Comparison of ENCODE assay signal across 13 cellular contexts in genomic region chr1:229325401-229325800, GRCh38. TPM values are rescaled to one million over a fixed set of nuclear protein-coding genes. Genes with fewer than 3 reads are reported as not detected.
DNase-seq lines count a peak whose midpoint lies in the region; ATAC-seq and TF ChIP-seq lines count a peak whose summit lies in the region.
"Had no signal": no experiment of that assay in that cellular context is flagged by ENCODE, and none has a peak within 500 bp of the region (broad histone marks: within the 10 kb centered on the region; RNA-seq: fewer than 3 reads in every experiment).

No MANE protein-coding gene starts in this region.

- peak overlapping the region; percentile 52 for H3K27ac ChIP-seq in effector memory CD4-positive, alpha-beta T cell (ENCODE audit: insufficient read depth, low read length, poor library complexity, severe bottlenecking)
- H3K27ac ChIP-seq in upper lobe of right lung, result no peak overlapping the region
- H3K27ac ChIP-seq: GM23248 had no signal

- H3K4me3 ChIP-seq in effector memory CD4-positive, alpha-beta T cell (ENCODE audit: insufficient read depth, low read depth, low read length, poor library complexity, severe bottlenecking), result peak overlapping the region; percentile 6
- no peak overlapping the region for H3K4me3 ChIP-seq in upper lobe of right lung
- H3K4me3 ChIP-seq: GM23248 had no signal

- intact Hi-C loops in upper lobe of right lung (cut with DNase I), result no loop called here

- H3K27me3 Mint-ChIP-seq in activated T-cell treated with anti-CD3 and anti-CD28 coated beads, Interleukin-2, amount 50 U/mL, for 4 hours (ENCODE audit: low read depth), result no peaks in the 10 kb centered on the region
- no peaks in the 10 kb centered on the region for H3K27me3 Mint-ChIP-seq in stimulated activated memory B cell treated with anti-CD40 and anti-IgM and Interleukin-4, amounts not matched to agents 10 μg/mL and 1 μg/mL and 100 μg/mL, for 72 hours

- H3K36me3 Mint-ChIP-seq in activated T-cell treated with anti-CD3 and anti-CD28 coated beads, Interleukin-2, amount 50 U/mL, for 4 hours (ENCODE audit: insufficient read depth), result peaks cover 22% of the 10 kb centered on the region
- peaks cover 26% of the 10 kb centered on the region for H3K36me3 Mint-ChIP-seq in stimulated activated memory B cell treated with anti-CD40 and anti-IgM and Interleukin-4, amounts not matched to agents 10 μg/mL and 1 μg/mL and 100 μg/mL, for 72 hours

- DNase-seq in activated T-cell treated with anti-CD3 and anti-CD28 coated beads, Interleukin-2, amount 50 U/mL, for 4 hours, result no peak
- DNase-seq in activated T-cell treated with anti-CD3 and anti-CD28 coated beads for 4 hours (no peak), NCI-H526 treated with DMSO at 0.1 percent for 48 hours (lab: John Stamatoyannopoulos, UW) (peak; percentile 50), HT-29 (ENCODE audit: low spot score) (no peak), upper lobe of right lung (no peak)
- no peak for DNase-seq in effector memory CD4-positive, alpha-beta T cell
- DNase-seq: anterior cingulate cortex; DMS79; GM23248; nucleus accumbens; stimulated activated CD4-positive, alpha-beta T cell treated with anti-CD3 and anti-CD28 coated beads, Interleukin-4, amount 100 ng/mL, for 24 hours had no signal

- no peaks in the 10 kb centered on the region for H3K27me3 ChIP-seq in effector memory CD4-positive, alpha-beta T cell (replicated peaks; ENCODE audit: control insufficient read depth, insufficient read depth, low read length, poor library complexity, severe bottlenecking)
- no peaks in the 10 kb centered on the region for H3K27me3 ChIP-seq in upper lobe of right lung

- H3K4me1 Mint-ChIP-seq in activated T-cell treated with anti-CD3 and anti-CD28 coated beads, Interleukin-2, amount 50 U/mL, for 4 hours (ENCODE audit: low read depth), result peaks cover 31% of the 10 kb centered on the region
- peaks cover 37% of the 10 kb centered on the region for H3K4me1 Mint-ChIP-seq in stimulated activated memory B cell treated with anti-CD40 and anti-IgM and Interleukin-4, amounts not matched to agents 10 μg/mL and 1 μg/mL and 100 μg/mL, for 72 hours

- H3K27ac Mint-ChIP-seq in stimulated activated memory B cell treated with anti-CD40 and anti-IgM and Interleukin-4, amounts not matched to agents 10 μg/mL and 1 μg/mL and 100 μg/mL, for 72 hours, result peak overlapping the region; percentile 61

- TF ChIP-seq CTCF in upper lobe of right lung (IDR thresholded peaks at IDR 0.05), result no peak

- ATAC-seq in activated T-cell treated with anti-CD3 and anti-CD28 coated beads, Interleukin-2, amount 50 U/mL, for 4 hours, result no peak
- ATAC-seq in stimulated activated memory B cell treated with anti-CD40 and anti-IgM and Interleukin-4, amounts not matched to agents 10 μg/mL and 1 μg/mL and 100 μg/mL, for 72 hours, result no peak
- ATAC-seq in upper lobe of right lung (no peak), GM21723 (IDR thresholded peaks at IDR 0.05; ENCODE audit: unreplicated experiment) (no peak)

- peaks cover 14% of the 10 kb centered on the region for H3K4me1 ChIP-seq in effector memory CD4-positive, alpha-beta T cell (ENCODE audit: control insufficient read depth, insufficient read depth, low read length, poor library complexity, severe bottlenecking)
- H3K4me1 ChIP-seq in upper lobe of right lung, result no peaks in the 10 kb centered on the region

- H3K36me3 ChIP-seq in effector memory CD4-positive, alpha-beta T cell (ENCODE audit: control insufficient read depth, insufficient read depth, low read length), result peaks cover 16% of the 10 kb centered on the region
- H3K36me3 ChIP-seq in upper lobe of right lung, result peaks cover 37% of the 10 kb centered on the region

- H3K4me3 Mint-ChIP-seq in activated T-cell treated with anti-CD3 and anti-CD28 coated beads, Interleukin-2, amount 50 U/mL, for 4 hours, result peak overlapping the region; percentile 27
- H3K4me3 Mint-ChIP-seq in stimulated activated memory B cell treated with anti-CD40 and anti-IgM and Interleukin-4, amounts not matched to agents 10 μg/mL and 1 μg/mL and 100 μg/mL, for 72 hours, result no peak overlapping the region

- no peaks in the 10 kb centered on the region for H3K9me3 ChIP-seq in effector memory CD4-positive, alpha-beta T cell (ENCODE audit: control insufficient read depth, low read length)
- no peaks in the 10 kb centered on the region for H3K9me3 ChIP-seq in upper lobe of right lung

- no peaks in the 10 kb centered on the region for H3K9me3 Mint-ChIP-seq in activated T-cell treated with anti-CD3 and anti-CD28 coated beads, Interleukin-2, amount 50 U/mL, for 4 hours
- no peaks in the 10 kb centered on the region for H3K9me3 Mint-ChIP-seq in stimulated activated memory B cell treated with anti-CD40 and anti-IgM and Interleukin-4, amounts not matched to agents 10 μg/mL and 1 μg/mL and 100 μg/mL, for 72 hours

RNA-seq across cellular contexts. Expression of gene CCSAP, which starts 17.4 kb away (rescaled TPM):
- total RNA-seq in activated T-cell treated with anti-CD3 and anti-CD28 coated beads, Interleukin-2, amount 50 U/mL, for 4 hours, result 1 to 10 TPM; 3.1 to 4.1 (median 3.6) TPM
- 4.3 and 6.6 TPM in 2 replicates for total RNA-seq in HT-29 (2014; rRNA removed; shearing (Covaris generic))
- 9.1 TPM for total RNA-seq in upper lobe of right lung

RNA-seq across cellular contexts. Expression of gene RAB4A, which starts 54.5 kb away (rescaled TPM):
- 10 to 100 TPM; 24.0 to 30.3 (median 25.6) TPM for total RNA-seq in activated T-cell treated with anti-CD3 and anti-CD28 coated beads, Interleukin-2, amount 50 U/mL, for 4 hours
- 47.3 and 53.4 TPM in 2 replicates for total RNA-seq in HT-29 (2014; rRNA removed; shearing (Covaris generic))
- 47.1 TPM for total RNA-seq in upper lobe of right lung
